Comparison of ENCODE assay signal across 8 cellular contexts in genomic region chr7:36366005-36366583, GRCh38. TPM values are rescaled to one million over a fixed set of nuclear protein-coding genes. Genes with fewer than 3 reads are reported as not detected.
DNase-seq lines count a peak whose midpoint lies in the region; ATAC-seq and TF ChIP-seq lines count a peak whose summit lies in the region.

No MANE protein-coding gene starts in this region.

- intact Hi-C loops in esophagus muscularis mucosa (cut with DNase I), result no loop called here

- ATAC-seq in RWPE2 (ENCODE audit: low read depth), result no peak

- 0 out of 2 replicates have a peak, but pooled peaks cover 5% of the 10 kb centered on the region for H3K36me3 ChIP-seq in RWPE2 (ENCODE audit: low read depth)
- no peaks in the 10 kb centered on the region for H3K36me3 ChIP-seq in esophagus muscularis mucosa
- no peaks in the 10 kb centered on the region for H3K36me3 ChIP-seq in rectal smooth muscle tissue (ENCODE audit: control insufficient read depth, insufficient read depth, low read length)

- H3K27ac ChIP-seq in RWPE2 (ENCODE audit: poor library complexity, severe bottlenecking) (no peak overlapping the region), esophagus muscularis mucosa (replicated peaks in 1 of 4) (peak overlapping the region; percentile 78 to 89 (median 88)), rectal smooth muscle tissue (ENCODE audit: low read depth, low read length) (no peak overlapping the region)

- TF ChIP-seq POLR2A in esophagus muscularis mucosa (IDR thresholded peaks at IDR 0.05; ENCODE audit: low read depth), result no peak

- H3K4me1 ChIP-seq in RWPE2 (ENCODE audit: insufficient read depth, poor library complexity, severe bottlenecking) (peaks cover 6% of the 10 kb centered on the region), esophagus muscularis mucosa (peaks cover 4 to 17% (median 10%) of the 10 kb centered on the region in 4 donors), rectal smooth muscle tissue (ENCODE audit: control insufficient read depth, insufficient read depth, low read length) (no peaks in the 10 kb centered on the region)

- H3K9me3 ChIP-seq in RWPE2 (ENCODE audit: severe bottlenecking) (no peaks in the 10 kb centered on the region), esophagus muscularis mucosa (no peaks in the 10 kb centered on the region)

- H3K9ac ChIP-seq in rectal smooth muscle tissue (ENCODE audit: low read length), result peak overlapping the region; percentile 62

- TF ChIP-seq CTCF in RWPE2 (IDR thresholded peaks at IDR 0.05; ENCODE audit: poor library complexity, severe bottlenecking), result no peak
- no peak for TF ChIP-seq CTCF in esophagus muscularis mucosa (IDR thresholded peaks at IDR 0.05)

- no peak for TF ChIP-seq EP300 in esophagus muscularis mucosa (IDR thresholded peaks at IDR 0.05)

- no peaks in the 10 kb centered on the region for H3K27me3 ChIP-seq in RWPE2 (ENCODE audit: insufficient read depth, poor library complexity, severe bottlenecking)
- no peaks in the 10 kb centered on the region for H3K27me3 ChIP-seq in esophagus muscularis mucosa
- H3K27me3 ChIP-seq in rectal smooth muscle tissue (ENCODE audit: control insufficient read depth, insufficient read depth, low read length), result no peaks in the 10 kb centered on the region

- 76% methylated on average over 9 of the region's 9 CpGs for WGBS in esophagus muscularis mucosa

- DNase-seq in RWPE2 (ENCODE audit: low spot score), result no peak
- DNase-seq in esophagus muscularis mucosa (ENCODE audit: extremely low spot score), result no peak
- no peak for DNase-seq in HPDE6-E6E7 (ENCODE audit: extremely low spot score)
- no peak for DNase-seq in HCEC 1CT
- DNase-seq in NCI-H1930 (lab: John Stamatoyannopoulos, UW), result no peak
- no peak for DNase-seq in midbrain (lab: John Stamatoyannopoulos, UW)

- H3K4me3 ChIP-seq in GM08714 (ENCODE audit: low read length) (peak overlapping the region; percentile 68), RWPE2 (ENCODE audit: severe bottlenecking) (peak overlapping the region; percentile 71), esophagus muscularis mucosa (peak overlapping the region; percentile 79 to 97 (median 90)), rectal smooth muscle tissue (ENCODE audit: low read length) (peak overlapping the region; percentile 74)

RNA-seq across cellular contexts. Expression of gene ANLN, which starts 23.6 kb away (rescaled TPM):
- 10 to 100 TPM in 2 of 4 donors, 1 to 10 TPM in 2; 4.1 to 11.2 (median 8.0) TPM for total RNA-seq in esophagus muscularis mucosa

Comparison
In these comparisons a context has a peak if more than half of its experiments do, and no peak if none do; other contexts are left out.
1. H3K27ac ChIP-seq: peak in esophagus muscularis mucosa (4 of 4); none in RWPE2 (single experiment) and rectal smooth muscle tissue (single experiment).
2. Peak in every context shown above with its lines, with median percentiles within 50 percentile points of each other: H3K4me3 ChIP-seq.